ENCODE assay signal across 1 cellular context in the genomic region with DNA sequence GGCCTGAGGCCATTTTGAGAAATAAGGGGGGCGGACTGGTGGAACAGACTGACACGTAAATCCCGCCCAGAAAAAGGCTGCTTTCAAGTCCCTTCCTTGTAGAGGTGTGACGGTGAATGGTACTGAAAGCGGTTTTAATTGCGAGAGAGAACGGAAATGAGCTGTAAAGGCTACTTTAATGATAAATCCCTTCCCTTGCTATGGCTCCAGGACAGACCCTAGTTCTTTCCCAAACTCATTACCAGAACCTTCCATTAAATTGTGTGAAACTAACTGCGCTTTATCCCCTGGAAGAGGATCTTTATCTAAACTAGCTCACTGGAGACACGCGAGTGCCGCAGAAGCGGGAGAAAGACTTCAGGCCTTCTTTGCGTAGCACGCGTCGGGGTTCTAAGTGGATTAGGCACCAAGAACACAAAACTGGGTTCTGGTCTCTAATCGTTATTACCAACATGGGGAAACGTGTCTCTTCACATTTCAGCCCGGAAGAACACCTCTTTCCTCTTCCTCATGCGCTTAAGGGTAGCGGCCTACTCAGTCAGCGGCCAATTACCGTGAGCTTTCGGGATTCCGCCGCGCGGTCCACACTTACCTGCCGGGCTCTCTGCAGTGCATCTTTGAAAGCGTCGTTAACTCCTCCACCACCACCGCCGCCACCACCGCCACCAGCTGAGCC.
TF ChIP-seq lines count a peak whose summit lies in the region.

No MANE protein-coding gene starts in this region.

TF ChIP-seq in GM12878, 131 proteins besides CTCF, POLR2A, EP300 and RAD21 (continued from another document):
- TF ChIP-seq, protein P1, sequence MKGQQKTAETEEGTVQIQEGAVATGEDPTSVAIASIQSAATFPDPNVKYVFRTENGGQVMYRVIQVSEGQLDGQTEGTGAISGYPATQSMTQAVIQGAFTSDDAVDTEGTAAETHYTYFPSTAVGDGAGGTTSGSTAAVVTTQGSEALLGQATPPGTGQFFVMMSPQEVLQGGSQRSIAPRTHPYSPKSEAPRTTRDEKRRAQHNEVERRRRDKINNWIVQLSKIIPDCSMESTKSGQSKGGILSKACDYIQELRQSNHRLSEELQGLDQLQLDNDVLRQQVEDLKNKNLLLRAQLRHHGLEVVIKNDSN (IDR thresholded peaks at IDR 0.05; ENCODE audit: borderline replicate concordance, extremely low read length, insufficient read depth, low read depth, low read length), result no peak
- no peak for TF ChIP-seq CEBPB (IDR thresholded peaks at IDR 0.05; ENCODE audit: borderline replicate concordance in 1 of 2, low read depth in 2 of 2, low read length in 2 of 2)
- peak; percentile 85 for TF ChIP-seq MTA2 (IDR thresholded peaks at IDR 0.05; ENCODE audit: low read depth)
TF ChIP-seq in GM12878: peak in this region for 53.
